In the genomic region with DNA sequence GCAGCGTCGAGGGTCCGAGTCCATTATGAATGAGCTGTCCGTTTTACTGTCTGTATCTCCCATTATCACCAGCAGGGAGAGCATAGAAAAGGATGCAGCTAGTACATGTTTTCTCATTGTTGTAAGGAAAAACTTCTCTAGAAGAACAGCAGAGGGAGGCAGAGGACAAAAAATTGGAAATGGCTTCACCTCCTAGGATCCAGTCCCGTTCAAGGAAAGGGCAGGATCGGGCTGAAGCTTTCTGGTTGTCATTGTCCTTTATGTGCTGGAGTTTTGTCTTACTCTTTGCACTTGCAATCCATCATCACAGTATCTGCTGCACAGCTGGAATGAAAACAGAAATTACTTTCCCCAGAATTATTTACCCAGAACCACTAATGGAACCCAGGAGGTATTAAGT, we compare ENCODE assay signal across 9 cellular contexts. TPM values are rescaled to one million over a fixed set of nuclear protein-coding genes. Genes with fewer than 3 reads are reported as not detected.
DNase-seq lines count a peak whose midpoint lies in the region; ATAC-seq and TF ChIP-seq lines count a peak whose summit lies in the region.
"Had no signal": no experiment of that assay in that cellular context is flagged by ENCODE, and none has a peak within 500 bp of the region (broad histone marks: within the 10 kb centered on the region; RNA-seq: fewer than 3 reads in every experiment).

No MANE protein-coding gene starts in this region.

- TF ChIP-seq EP300 in esophagus muscularis mucosa (IDR thresholded peaks at IDR 0.05) = no peak

- H3K27ac ChIP-seq in HEK293 (ENCODE audit: extremely low read depth, low read depth, low read length) (no peak overlapping the region), esophagus muscularis mucosa (replicated peaks in 1 of 4) (no peak overlapping the region)
- H3K27ac ChIP-seq: epithelial cell of prostate had no signal

- H3K4me1 ChIP-seq in HEK293 (ENCODE audit: control insufficient read depth, insufficient read depth, low read length) = no peaks in the 10 kb centered on the region
- H3K4me1 ChIP-seq in esophagus muscularis mucosa = no peaks in the 10 kb centered on the region

- peak overlapping the region; percentile 61 for H3K4me3 Mint-ChIP-seq in T-helper 17 cell
- H3K4me3 Mint-ChIP-seq in natural killer cell treated with Interleukin-12 subunit alpha and Interleukin-12 subunit beta and Interleukin-15 and Interleukin-18, amount 100 ng/mL, for 72 hours = no peak overlapping the region

- H3K27me3 Mint-ChIP-seq in T-helper 17 cell = no peaks in the 10 kb centered on the region
- H3K27me3 Mint-ChIP-seq in natural killer cell treated with Interleukin-12 subunit alpha and Interleukin-12 subunit beta and Interleukin-15 and Interleukin-18, amount 100 ng/mL, for 72 hours = peaks cover 0 to 20% of the 10 kb centered on the region in 2 donors

- WGBS in esophagus muscularis mucosa = 9% methylated on average over 6 of the region's 6 CpGs

- CTCF ChIA-PET in HEK293 (lab: Yijun Ruan, JAX) = interaction anchor here (0.5 to 2.5 kb wide), 48 partner anchors 9 to 1925 kb away, joined by 3 to 54 read pairs (median 4); no protein-coding TSS in a partner anchor

- peaks cover 5% of the 10 kb centered on the region for H3K4me1 Mint-ChIP-seq in T-helper 17 cell
- H3K4me1 Mint-ChIP-seq in natural killer cell treated with Interleukin-12 subunit alpha and Interleukin-12 subunit beta and Interleukin-15 and Interleukin-18, amount 100 ng/mL, for 72 hours (ENCODE audit: low read depth in 2 of 2) = peaks cover 5 to 7% of the 10 kb centered on the region in 2 donors

- H3K9me3 Mint-ChIP-seq in natural killer cell treated with Interleukin-12 subunit alpha and Interleukin-12 subunit beta and Interleukin-15 and Interleukin-18, amount 100 ng/mL, for 72 hours = no peaks in the 10 kb centered on the region

- no peak overlapping the region for H3K4me3 ChIP-seq in HEK293 (ENCODE audit: low read depth, low read length)
- H3K4me3 ChIP-seq in esophagus muscularis mucosa = no peak overlapping the region

- no peak for TF ChIP-seq POLR2A in esophagus muscularis mucosa (IDR thresholded peaks at IDR 0.05; ENCODE audit: low read depth)

- peak; percentile 4 for DNase-seq in activated CD4-positive, alpha-beta T cell treated with anti-CD3 and anti-CD28 coated beads for 48 hours
- DNase-seq in activated CD4-positive, alpha-beta T cell treated with anti-CD3 and anti-CD28 coated beads, Interleukin-2, amount 50 U/mL, for 1 hour = no peak
- DNase-seq in NCI-H2029 (lab: John Stamatoyannopoulos, UW) = peak; percentile 18
- DNase-seq in T-helper 17 cell = no peak
- DNase-seq in esophagus muscularis mucosa (ENCODE audit: extremely low spot score) = no peak
- no peak for DNase-seq in natural killer cell treated with Interleukin-12 subunit alpha and Interleukin-12 subunit beta and Interleukin-15 and Interleukin-18, amount 100 ng/mL, for 72 hours (ENCODE audit: low spot score)
- DNase-seq in 8988T = no peak

- POLR2A ChIA-PET in HEK293 (lab: Yijun Ruan, JAX) = interaction anchor here (0.9 to 1.2 kb wide), 2 partner anchors 285 to 914 kb away, joined by 5 to 10 read pairs; partner anchors contain the start of gene KDM6A

- peak; percentile 72 for ATAC-seq in T-helper 17 cell
- peak; percentile 52 to 69 for ATAC-seq in natural killer cell treated with Interleukin-12 subunit alpha and Interleukin-12 subunit beta and Interleukin-15 and Interleukin-18, amount 100 ng/mL, for 72 hours

- peaks cover 0 to under 1% (median 0%) of the 10 kb centered on the region in 4 donors for H3K27me3 ChIP-seq in esophagus muscularis mucosa

- TF ChIP-seq CTCF in HEK293 (tag by site-specific recombination; IDR thresholded peaks at IDR 0.05) (peak; percentile 61), esophagus muscularis mucosa (IDR thresholded peaks at IDR 0.05) (peak; percentile 71 to 77 (median 77))

- peaks cover 2% of the 10 kb centered on the region for H3K36me3 Mint-ChIP-seq in T-helper 17 cell (ENCODE audit: low read depth)
- H3K36me3 Mint-ChIP-seq in natural killer cell treated with Interleukin-12 subunit alpha and Interleukin-12 subunit beta and Interleukin-15 and Interleukin-18, amount 100 ng/mL, for 72 hours = peaks cover 5% of the 10 kb centered on the region

- intact Hi-C loops in esophagus muscularis mucosa (cut with DNase I) = loop anchor here (5.0 kb wide), 1 partner anchor 1229 kb away; no protein-coding TSS in a partner anchor

- no peaks in the 10 kb centered on the region for H3K36me3 ChIP-seq in HEK293 (ENCODE audit: control insufficient read depth in 2 of 2, insufficient read depth in 1 of 2, low read length in 2 of 2)
- no peaks in the 10 kb centered on the region for H3K36me3 ChIP-seq in esophagus muscularis mucosa

- H3K27ac Mint-ChIP-seq in T-helper 17 cell = no peak overlapping the region
- no peak overlapping the region for H3K27ac Mint-ChIP-seq in natural killer cell treated with Interleukin-12 subunit alpha and Interleukin-12 subunit beta and Interleukin-15 and Interleukin-18, amount 100 ng/mL, for 72 hours

- no peaks in the 10 kb centered on the region for H3K9me3 ChIP-seq in HEK293 (ENCODE audit: control insufficient read depth, insufficient read depth, low read depth, low read length)
- H3K9me3 ChIP-seq in T-helper 17 cell (ENCODE audit: control insufficient read depth, low read length, poor library complexity, severe bottlenecking) = no peaks in the 10 kb centered on the region
- peaks cover 0 to 6% (median 0%) of the 10 kb centered on the region in 4 donors for H3K9me3 ChIP-seq in esophagus muscularis mucosa

TF ChIP-seq in HEK293, 187 proteins besides CTCF, POLR2A, EP300 and RAD21:
- peak; percentile 74 for TF ChIP-seq ZNF654 (tag by site-specific recombination; IDR thresholded peaks at IDR 0.05; ENCODE audit: low read depth)
- TF ChIP-seq ZNF280C (tag by site-specific recombination; IDR thresholded peaks at IDR 0.05) = no peak

RNA-seq across cellular contexts. Expression of gene NDP, which starts 14.7 kb away (rescaled TPM):
- not detected for total RNA-seq in T-helper 17 cell
- total RNA-seq in esophagus muscularis mucosa = under 1 TPM in 1 of 4 donors, not detected in 3; 0.52 TPM
- total RNA-seq in natural killer cell treated with Interleukin-12 subunit alpha and Interleukin-12 subunit beta and Interleukin-15 and Interleukin-18, amount 100 ng/mL, for 72 hours = not detected

Comparison
In these comparisons a context has a peak if more than half of its experiments do, and no peak if none do; other contexts are left out.
1. DNase-seq: peak in activated CD4-positive, alpha-beta T cell treated with anti-CD3 and anti-CD28 coated beads for 48 hours (single experiment) and NCI-H2029 (single experiment); none in activated CD4-positive, alpha-beta T cell treated with anti-CD3 and anti-CD28 coated beads, Interleukin-2, amount 50 U/mL, for 1 hour (single experiment), T-helper 17 cell (0 of 3), esophagus muscularis mucosa (single experiment), natural killer cell treated with Interleukin-12 subunit alpha and Interleukin-12 subunit beta and Interleukin-15 and Interleukin-18, amount 100 ng/mL, for 72 hours (single experiment) and 8988T (single experiment).